In genomic region chr3:196568246-196569002, GRCh38 we compare ENCODE assay signal across 8 cellular contexts.
DNase-seq lines count a peak whose midpoint lies in the region; ATAC-seq and TF ChIP-seq lines count a peak whose summit lies in the region.

FBXO45 (plus strand) TSS chr3:196568660; CDS start chr3:196568985, 325 bp downstream.
WDR53 (minus strand) TSS chr3:196568554; CDS start chr3:196561475, 7,079 bp downstream.

- DNase-seq in AML-193 (lab: John Stamatoyannopoulos, UW): peak; percentile 96 to 97
- DNase-seq in NCI-H446 treated with DMSO at 0.1 percent for 48 hours (lab: John Stamatoyannopoulos, UW): peak; percentile 88
- peak; percentile 87 to 93 for DNase-seq in central memory CD8-positive, alpha-beta T cell (ENCODE audit: low spot score in 2 of 2)
- peak; percentile 96 for DNase-seq in iris pigment epithelial cell (ENCODE audit: low read depth)
- peak; percentile 89 to 91 for DNase-seq in stimulated activated CD4-positive, alpha-beta T cell treated with anti-CD3 and anti-CD28 coated beads, Interleukin-12 subunit alpha, Interleukin-12 subunit beta, amount 100 ng/mL, for 24 hours (ENCODE audit: low read depth in 2 of 2)

- H3K4me3 Mint-ChIP-seq in central memory CD8-positive, alpha-beta T cell: peak within 1 kb of the TSS; percentile 84

- peak; percentile 95 for TF ChIP-seq POLR2A in GM19099 (IDR thresholded peaks at IDR 0.05; ENCODE audit: extremely low read depth, insufficient read length, low read depth)

- peak; percentile 84 for ATAC-seq in HG03378 (IDR thresholded peaks at IDR 0.05; ENCODE audit: unreplicated experiment)
- ATAC-seq in activated CD4-positive, CD25-positive, alpha-beta regulatory T cell treated with anti-CD3 and anti-CD28 coated beads, Interleukin-2, amount 50 U/mL, for 24 hours: peak; percentile 94
- ATAC-seq in central memory CD8-positive, alpha-beta T cell (replicated peaks; ENCODE audit: extremely low read depth, poor library complexity, severe bottlenecking): peak; percentile 92

- H3K27me3 Mint-ChIP-seq in central memory CD8-positive, alpha-beta T cell: no peaks in the 10 kb centered on the region

- no peaks in the 10 kb centered on the region for H3K9me3 Mint-ChIP-seq in central memory CD8-positive, alpha-beta T cell

- H3K36me3 Mint-ChIP-seq in central memory CD8-positive, alpha-beta T cell (ENCODE audit: insufficient read depth): peaks cover 11% of the 10 kb centered on the region

- H3K4me1 Mint-ChIP-seq in central memory CD8-positive, alpha-beta T cell: peaks cover 17% of the 10 kb centered on the region

- peak within 1 kb of the TSS; percentile 90 for H3K27ac Mint-ChIP-seq in central memory CD8-positive, alpha-beta T cell (ENCODE audit: low read depth)

Comparison
In these comparisons a context has a peak if more than half of its experiments do, and no peak if none do; other contexts are left out.
1. Peak in every context shown above with its lines: DNase-seq and ATAC-seq.